Comparison of ENCODE assay signal across 8 cellular contexts in genomic region chr12:31326689-31327659, GRCh38. TPM values are rescaled to one million over a fixed set of nuclear protein-coding genes. Genes with fewer than 3 reads are reported as not detected.
DNase-seq lines count a peak whose midpoint lies in the region; ATAC-seq lines count a peak whose summit lies in the region.

No MANE protein-coding gene starts in this region.

- peak overlapping the region in 13 of 21 experiments; percentile 22 to 93 (median 72) for H3K27ac ChIP-seq in skin epidermis

- peak overlapping the region; percentile 62 to 84 (median 78) for H3K4me3 ChIP-seq in skin epidermis

- DNase-seq in NCI-H146 (lab: John Stamatoyannopoulos, UW) (peak; percentile 22), NCI-H146 treated with DMSO at 0.1 percent for 48 hours (lab: John Stamatoyannopoulos, UW; ENCODE audit: unreplicated experiment) (no peak), T-helper 17 cell (no peak), hepatic stellate cell (ENCODE audit: low spot score) (peak; percentile 6), NCI-H1436 treated with DMSO at 0.1 percent for 48 hours (lab: John Stamatoyannopoulos, UW) (no peak)

- H3K36me3 Mint-ChIP-seq in T-helper 17 cell (ENCODE audit: low read depth), result peaks cover 5% of the 10 kb centered on the region

- no peaks in the 10 kb centered on the region for H3K9me3 ChIP-seq in T-helper 17 cell (ENCODE audit: control insufficient read depth, low read length, poor library complexity, severe bottlenecking)

- no peaks in the 10 kb centered on the region for H3K27me3 Mint-ChIP-seq in T-helper 17 cell

- H3K4me3 Mint-ChIP-seq in T-helper 17 cell, result peak overlapping the region; percentile 60

- H3K27ac Mint-ChIP-seq in T-helper 17 cell, result peak overlapping the region; percentile 99

- no peak for ATAC-seq in T-helper 17 cell
- ATAC-seq in GM21381 (IDR thresholded peaks at IDR 0.05; ENCODE audit: unreplicated experiment), result no peak
- ATAC-seq in HG03039 (IDR thresholded peaks at IDR 0.05; ENCODE audit: unreplicated experiment), result no peak

- H3K4me1 Mint-ChIP-seq in T-helper 17 cell, result peaks cover 15% of the 10 kb centered on the region

RNA-seq across cellular contexts. Expression of gene SINHCAF, which starts 1.0 kb away (rescaled TPM):
- 10 to 100 TPM; 87.1 to 95.7 TPM for total RNA-seq in T-helper 17 cell

Comparison
In these comparisons a context has a peak if more than half of its experiments do, and no peak if none do; other contexts are left out.
1. DNase-seq: peak in NCI-H146 (single experiment) and hepatic stellate cell (single experiment); none in NCI-H146 treated with DMSO at 0.1 percent for 48 hours (single experiment), T-helper 17 cell (0 of 3) and NCI-H1436 treated with DMSO at 0.1 percent for 48 hours (single experiment).